ENCODE assay signal across 1 cellular context in the genomic region with DNA sequence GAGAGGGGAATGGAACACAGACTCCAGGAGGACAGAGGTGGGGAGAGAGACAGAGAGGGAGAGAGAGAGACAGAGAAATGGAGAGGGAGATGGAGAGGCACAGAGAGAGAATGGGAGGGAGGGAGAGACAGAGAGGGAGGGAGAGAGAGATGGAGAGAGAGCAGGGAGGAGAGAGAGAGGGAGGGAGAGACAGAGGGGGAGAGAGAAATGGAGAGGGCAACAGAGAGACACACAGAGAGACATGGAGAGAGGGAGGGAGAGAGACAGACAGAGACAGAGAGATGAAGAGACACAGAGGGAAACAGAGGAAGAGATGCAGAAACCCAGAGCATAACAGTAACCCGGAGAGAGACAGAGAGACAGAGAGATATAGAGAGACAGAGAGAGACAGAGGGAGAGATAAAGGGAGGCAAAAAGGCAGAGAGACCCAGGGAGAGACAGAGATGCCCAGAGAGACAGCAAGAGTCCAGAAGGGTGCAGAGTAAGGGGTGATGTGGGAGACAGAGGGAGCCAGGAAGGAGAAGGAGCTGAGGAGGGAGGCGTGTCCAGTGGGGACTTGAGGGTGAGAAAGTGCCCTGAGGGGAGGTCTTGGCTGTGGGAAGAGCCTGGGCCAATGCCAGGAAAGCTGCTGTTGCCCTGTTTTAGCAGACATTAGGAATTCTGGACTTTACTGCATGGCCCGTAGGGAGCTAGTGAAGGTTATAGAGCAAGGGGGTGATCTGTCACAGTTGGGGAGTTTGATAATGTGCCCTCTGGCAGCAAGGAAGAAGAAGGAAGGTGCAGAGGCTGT.
TF ChIP-seq lines count a peak whose summit lies in the region.

No MANE protein-coding gene starts in this region.

TF ChIP-seq in H1, 55 proteins besides CTCF, POLR2A, EP300 and RAD21 (continued from another document):
- TF ChIP-seq JUND (IDR thresholded peaks at IDR 0.05; ENCODE audit: low read length) = no peak
- no peak for TF ChIP-seq TAF7 (optimal IDR thresholded peaks at IDR 0.05; ENCODE audit: borderline replicate concordance, low read depth, low read length)
- TF ChIP-seq EGR1 (IDR thresholded peaks at IDR 0.05; ENCODE audit: borderline replicate concordance, low read depth, low read length) = no peak
